Comparison of ENCODE assay signal across 20 cellular contexts in the genomic region with DNA sequence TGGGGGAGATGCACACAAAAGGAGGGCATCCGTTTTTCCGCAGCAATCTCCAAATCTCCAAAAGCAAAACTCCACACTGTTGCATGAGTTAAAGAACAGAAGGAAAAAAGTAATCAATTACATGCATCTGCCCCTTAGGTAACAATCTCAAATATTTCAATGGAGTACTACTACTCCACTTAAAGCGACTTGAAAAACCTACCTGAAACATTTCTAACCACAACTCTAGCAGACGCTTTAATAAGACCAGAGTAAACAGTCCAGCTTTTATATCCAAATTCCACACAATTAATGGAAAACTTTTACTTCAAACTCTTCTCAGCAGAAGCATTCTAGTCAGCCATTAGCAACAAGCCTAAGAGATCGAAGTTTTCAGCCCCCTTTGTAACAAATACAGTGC. TPM values are rescaled to one million over a fixed set of nuclear protein-coding genes. Genes with fewer than 3 reads are reported as not detected.
A peak's percentile ranks its signal among the peaks of the same experiment; 100 is the strongest.
DNase-seq lines count a peak whose midpoint lies in the region; ATAC-seq and TF ChIP-seq lines count a peak whose summit lies in the region.
"Had no signal": no experiment of that assay in that cellular context is flagged by ENCODE, and none has a peak within 500 bp of the region (broad histone marks: within the 10 kb centered on the region; RNA-seq: fewer than 3 reads in every experiment).

No MANE protein-coding gene starts in this region.

- H3K9me3 Mint-ChIP-seq in activated T-cell treated with anti-CD3 and anti-CD28 coated beads, Interleukin-2, amount 50 U/mL, for 24 hours, result no peaks in the 10 kb centered on the region
- no peaks in the 10 kb centered on the region for H3K9me3 Mint-ChIP-seq in activated B cell treated with CpG ODN at 0.5 μM for 24 hours
- H3K9me3 Mint-ChIP-seq in memory B cell, result no peaks in the 10 kb centered on the region

- no peaks in the 10 kb centered on the region for H3K27me3 ChIP-seq in transverse colon
- H3K27me3 ChIP-seq: BLaER1 treated with 17β-estradiol and CSF1 and Interleukin-3, amounts not matched to agents 10 nM and 100 nM had no signal

- 88 to 92% methylated on average over 5 of the region's 5 CpGs for WGBS in transverse colon (ENCODE audit: low coverage in 1 of 2), 2 donors

- H3K27ac ChIP-seq in transverse colon, result no peak overlapping the region
- H3K27ac ChIP-seq: A549; BLaER1 treated with 17β-estradiol and CSF1 and Interleukin-3, amounts not matched to agents 10 nM and 100 nM; GM23248 had no signal

- no peak for DNase-seq in activated T-cell treated with anti-CD3 and anti-CD28 coated beads, Interleukin-2, amount 50 U/mL, for 24 hours
- DNase-seq in activated T-cell treated with anti-CD3 and anti-CD28 coated beads, Interleukin-2, amount 50 U/mL, for 48 hours, result no peak
- DNase-seq in activated B cell treated with CpG ODN at 0.5 μM for 24 hours, result no peak
- no peak for DNase-seq in memory B cell (ENCODE audit: low spot score in 2 of 2)
- DNase-seq in transverse colon, result no peak
- DNase-seq: DMS79 treated with DMSO at 0.1 percent for 48 hours, GM23248, HCEC 1CT, IMR-90, NCI-H1417, NCI-H187, NCI-H2107, NCI-H510A, NCI-H774, OCI-M1, Right ventricle myocardium superior had no signal

- CTCF ChIA-PET in activated B cell treated with CpG ODN at 0.5 μM for 24 hours (lab: Charles Lee), result no interaction called here

- no peaks in the 10 kb centered on the region for H3K27me3 Mint-ChIP-seq in activated T-cell treated with anti-CD3 and anti-CD28 coated beads, Interleukin-2, amount 50 U/mL, for 24 hours
- H3K27me3 Mint-ChIP-seq in activated B cell treated with CpG ODN at 0.5 μM for 24 hours (no peaks in the 10 kb centered on the region), memory B cell (no peaks in the 10 kb centered on the region)

- H3K4me3 ChIP-seq in transverse colon, result no peak overlapping the region
- H3K4me3 ChIP-seq: A549; BLaER1 treated with 17β-estradiol and CSF1 and Interleukin-3, amounts not matched to agents 10 nM and 100 nM; GM23248 had no signal

- POLR2A ChIA-PET in activated B cell treated with CpG ODN at 0.5 μM for 24 hours (lab: Charles Lee), result no interaction called here

- H3K4me3 Mint-ChIP-seq in activated T-cell treated with anti-CD3 and anti-CD28 coated beads, Interleukin-2, amount 50 U/mL, for 24 hours, result no peak overlapping the region
- H3K4me3 Mint-ChIP-seq in activated B cell treated with CpG ODN at 0.5 μM for 24 hours (no peak overlapping the region), memory B cell (no peak overlapping the region)

- intact Hi-C loops in activated B cell treated with CpG ODN at 0.5 μM for 24 hours (cut with micrococcal nuclease) (no loop called here), transverse colon (cut with DNase I; ENCODE audit: low total_unique reads) (no loop called here)

- H3K9me3 ChIP-seq in transverse colon, result no peaks in the 10 kb centered on the region
- H3K9me3 ChIP-seq: A549; BLaER1 treated with 17β-estradiol and CSF1 and Interleukin-3, amounts not matched to agents 10 nM and 100 nM had no signal

- peaks cover 49% of the 10 kb centered on the region for H3K4me1 Mint-ChIP-seq in activated T-cell treated with anti-CD3 and anti-CD28 coated beads, Interleukin-2, amount 50 U/mL, for 24 hours (ENCODE audit: low read depth)
- H3K4me1 Mint-ChIP-seq in activated B cell treated with CpG ODN at 0.5 μM for 24 hours (peaks cover 39% of the 10 kb centered on the region), memory B cell (peaks cover 21% of the 10 kb centered on the region)

- TF ChIP-seq EP300 in transverse colon (IDR thresholded peaks at IDR 0.05; ENCODE audit: low read depth), result no peak

- peaks cover 0 to 8% (median 3%) of the 10 kb centered on the region in 4 donors for H3K36me3 ChIP-seq in transverse colon

- no peak for TF ChIP-seq CTCF in activated B cell treated with CpG ODN at 0.5 μM for 24 hours (IDR thresholded peaks at IDR 0.05)
- no peak for TF ChIP-seq CTCF in transverse colon (IDR thresholded peaks at IDR 0.05)

- peaks cover 69% of the 10 kb centered on the region for H3K36me3 Mint-ChIP-seq in activated T-cell treated with anti-CD3 and anti-CD28 coated beads, Interleukin-2, amount 50 U/mL, for 24 hours (ENCODE audit: low read depth)
- H3K36me3 Mint-ChIP-seq in activated B cell treated with CpG ODN at 0.5 μM for 24 hours (ENCODE audit: low read depth), result peaks cover 54% of the 10 kb centered on the region
- peaks cover 10% of the 10 kb centered on the region for H3K36me3 Mint-ChIP-seq in memory B cell

- H3K27ac Mint-ChIP-seq in activated T-cell treated with anti-CD3 and anti-CD28 coated beads, Interleukin-2, amount 50 U/mL, for 24 hours, result peak overlapping the region; percentile 27
- H3K27ac Mint-ChIP-seq in activated B cell treated with CpG ODN at 0.5 μM for 24 hours (peak overlapping the region; percentile 1), memory B cell (peak overlapping the region; percentile 60)

- in situ Hi-C loops in transverse colon (cut with MboI; ENCODE audit: low pct_ligation_motif_present in 1 of 4, low pct_unique_long_range_greater_than_20kb in 1 of 4, low sequenced_read_pairs in 3 of 4), result no loop called here

- TF ChIP-seq POLR2A in transverse colon (IDR thresholded peaks at IDR 0.05), result no peak

- ATAC-seq in activated B cell treated with CpG ODN at 0.5 μM for 24 hours (ENCODE audit: low read depth) (no peak), memory B cell (ENCODE audit: low read depth) (no peak), esophagus mucosa (no peak), GM18502 (IDR thresholded peaks at IDR 0.05; ENCODE audit: poor library complexity, unreplicated experiment) (no peak)

- H3K4me1 ChIP-seq in transverse colon, result peaks cover 0 to 8% (median 2%) of the 10 kb centered on the region in 4 donors

RNA-seq across cellular contexts. Expression of gene AP1G1, which starts 29.9 kb away (rescaled TPM):
- total RNA-seq in activated B cell treated with CpG ODN at 0.5 μM for 24 hours, result 112 and 120 TPM in 2 replicates
- total RNA-seq in esophagus mucosa, result 74.9 TPM
- total RNA-seq in transverse colon, result 100 to 1,000 TPM; 104 to 270 (median 121) TPM

RNA-seq across cellular contexts. Expression of gene PHLPP2, which starts 54.3 kb away (rescaled TPM):
- total RNA-seq in activated B cell treated with CpG ODN at 0.5 μM for 24 hours (9.2 and 10.0 TPM in 2 replicates), esophagus mucosa (0.88 TPM), transverse colon (10 to 100 TPM; 50.5 to 98.4 (median 89.6) TPM)

Comparison
In these comparisons a context has a peak if more than half of its experiments do, and no peak if none do; other contexts are left out.
1. H3K27ac Mint-ChIP-seq: peak in every context shown above with its lines; median percentile 60 in memory B cell; 27 in activated T-cell treated with anti-CD3 and anti-CD28 coated beads, Interleukin-2, amount 50 U/mL, for 24 hours; 1 in activated B cell treated with CpG ODN at 0.5 μM for 24 hours.